In the genomic region with DNA sequence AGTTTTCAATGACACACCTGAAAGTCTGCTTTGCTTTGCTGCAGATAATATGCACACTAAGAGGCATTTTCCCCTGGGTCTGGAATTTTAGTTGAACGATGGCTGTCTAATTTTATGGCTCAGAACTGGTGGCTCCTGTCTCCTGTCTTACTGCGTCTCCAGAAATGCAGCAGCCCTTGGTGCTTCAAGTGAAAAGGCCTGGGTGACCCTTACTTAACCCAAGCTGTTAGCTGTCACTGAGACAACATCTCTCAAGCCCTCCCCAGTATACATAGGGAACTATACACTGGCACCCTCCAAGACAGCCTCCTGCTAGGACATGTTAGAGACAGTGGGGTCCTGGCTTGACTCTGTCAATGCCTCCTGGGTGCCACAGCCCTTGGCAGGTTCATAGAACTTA, we compare ENCODE assay signal across 1 cellular context.
TF ChIP-seq lines count a peak whose summit lies in the region.

No MANE protein-coding gene starts in this region.

TF ChIP-seq in GM23338, 12 proteins besides CTCF, POLR2A, EP300 and RAD21 (continued from another document):
- TF ChIP-seq, protein P1, sequence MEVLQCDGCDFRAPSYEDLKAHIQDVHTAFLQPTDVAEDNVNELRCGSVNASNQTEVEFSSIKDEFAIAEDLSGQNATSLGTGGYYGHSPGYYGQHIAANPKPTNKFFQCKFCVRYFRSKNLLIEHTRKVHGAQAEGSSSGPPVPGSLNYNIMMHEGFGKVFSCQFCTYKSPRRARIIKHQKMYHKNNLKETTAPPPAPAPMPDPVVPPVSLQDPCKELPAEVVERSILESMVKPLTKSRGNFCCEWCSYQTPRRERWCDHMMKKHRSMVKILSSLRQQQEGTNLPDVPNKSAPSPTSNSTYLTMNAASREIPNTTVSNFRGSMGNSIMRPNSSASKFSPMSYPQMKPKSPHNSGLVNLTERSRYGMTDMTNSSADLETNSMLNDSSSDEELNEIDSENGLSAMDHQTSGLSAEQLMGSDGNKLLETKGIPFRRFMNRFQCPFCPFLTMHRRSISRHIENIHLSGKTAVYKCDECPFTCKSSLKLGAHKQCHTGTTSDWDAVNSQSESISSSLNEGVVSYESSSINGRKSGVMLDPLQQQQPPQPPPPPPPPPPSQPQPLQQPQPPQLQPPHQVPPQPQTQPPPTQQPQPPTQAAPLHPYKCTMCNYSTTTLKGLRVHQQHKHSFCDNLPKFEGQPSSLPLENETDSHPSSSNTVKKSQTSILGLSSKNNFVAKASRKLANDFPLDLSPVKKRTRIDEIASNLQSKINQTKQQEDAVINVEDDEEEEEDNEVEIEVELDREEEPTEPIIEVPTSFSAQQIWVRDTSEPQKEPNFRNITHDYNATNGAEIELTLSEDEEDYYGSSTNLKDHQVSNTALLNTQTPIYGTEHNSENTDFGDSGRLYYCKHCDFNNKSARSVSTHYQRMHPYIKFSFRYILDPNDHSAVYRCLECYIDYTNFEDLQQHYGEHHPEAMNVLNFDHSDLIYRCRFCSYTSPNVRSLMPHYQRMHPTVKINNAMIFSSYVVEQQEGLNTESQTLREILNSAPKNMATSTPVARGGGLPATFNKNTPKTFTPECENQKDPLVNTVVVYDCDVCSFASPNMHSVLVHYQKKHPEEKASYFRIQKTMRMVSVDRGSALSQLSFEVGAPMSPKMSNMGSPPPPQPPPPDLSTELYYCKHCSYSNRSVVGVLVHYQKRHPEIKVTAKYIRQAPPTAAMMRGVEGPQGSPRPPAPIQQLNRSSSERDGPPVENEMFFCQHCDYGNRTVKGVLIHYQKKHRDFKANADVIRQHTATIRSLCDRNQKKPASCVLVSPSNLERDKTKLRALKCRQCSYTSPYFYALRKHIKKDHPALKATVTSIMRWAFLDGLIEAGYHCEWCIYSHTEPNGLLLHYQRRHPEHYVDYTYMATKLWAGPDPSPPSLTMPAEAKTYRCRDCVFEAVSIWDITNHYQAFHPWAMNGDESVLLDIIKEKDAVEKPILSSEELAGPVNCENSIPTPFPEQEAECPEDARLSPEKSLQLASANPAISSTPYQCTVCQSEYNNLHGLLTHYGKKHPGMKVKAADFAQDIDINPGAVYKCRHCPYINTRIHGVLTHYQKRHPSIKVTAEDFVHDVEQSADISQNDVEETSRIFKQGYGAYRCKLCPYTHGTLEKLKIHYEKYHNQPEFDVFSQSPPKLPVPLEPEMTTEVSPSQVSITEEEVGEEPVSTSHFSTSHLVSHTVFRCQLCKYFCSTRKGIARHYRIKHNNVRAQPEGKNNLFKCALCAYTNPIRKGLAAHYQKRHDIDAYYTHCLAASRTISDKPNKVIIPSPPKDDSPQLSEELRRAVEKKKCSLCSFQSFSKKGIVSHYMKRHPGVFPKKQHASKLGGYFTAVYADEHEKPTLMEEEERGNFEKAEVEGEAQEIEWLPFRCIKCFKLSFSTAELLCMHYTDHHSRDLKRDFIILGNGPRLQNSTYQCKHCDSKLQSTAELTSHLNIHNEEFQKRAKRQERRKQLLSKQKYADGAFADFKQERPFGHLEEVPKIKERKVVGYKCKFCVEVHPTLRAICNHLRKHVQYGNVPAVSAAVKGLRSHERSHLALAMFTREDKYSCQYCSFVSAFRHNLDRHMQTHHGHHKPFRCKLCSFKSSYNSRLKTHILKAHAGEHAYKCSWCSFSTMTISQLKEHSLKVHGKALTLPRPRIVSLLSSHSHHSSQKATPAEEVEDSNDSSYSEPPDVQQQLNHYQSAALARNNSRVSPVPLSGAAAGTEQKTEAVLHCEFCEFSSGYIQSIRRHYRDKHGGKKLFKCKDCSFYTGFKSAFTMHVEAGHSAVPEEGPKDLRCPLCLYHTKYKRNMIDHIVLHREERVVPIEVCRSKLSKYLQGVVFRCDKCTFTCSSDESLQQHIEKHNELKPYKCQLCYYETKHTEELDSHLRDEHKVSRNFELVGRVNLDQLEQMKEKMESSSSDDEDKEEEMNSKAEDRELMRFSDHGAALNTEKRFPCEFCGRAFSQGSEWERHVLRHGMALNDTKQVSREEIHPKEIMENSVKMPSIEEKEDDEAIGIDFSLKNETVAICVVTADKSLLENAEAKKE (CRISPR knock-in tag; IDR thresholded peaks at IDR 0.05) = no peak
- TF ChIP-seq ZNF331 (CRISPR knock-in tag; IDR thresholded peaks at IDR 0.05; ENCODE audit: low read depth) = no peak
- TF ChIP-seq STAT1 (IDR thresholded peaks at IDR 0.05; ENCODE audit: unreplicated experiment) = no peak
- TF ChIP-seq JUNB (IDR thresholded peaks at IDR 0.05; ENCODE audit: unreplicated experiment) = no peak
- TF ChIP-seq EZH2 (IDR thresholded peaks at IDR 0.05; ENCODE audit: low read depth, unreplicated experiment) = no peak
- no peak for TF ChIP-seq ZNF114 (CRISPR knock-in tag; IDR thresholded peaks at IDR 0.05)
- TF ChIP-seq CREB1 (CRISPR knock-in tag; IDR thresholded peaks at IDR 0.05; ENCODE audit: low read depth) = no peak
